ENCODE assay signal across 9 cellular contexts in genomic region chr1:248823517-248824001, GRCh38. TPM values are rescaled to one million over a fixed set of nuclear protein-coding genes. Genes with fewer than 3 reads are reported as not detected.
A peak's percentile ranks its signal among the peaks of the same experiment; 100 is the strongest.
DNase-seq lines count a peak whose midpoint lies in the region; ATAC-seq and TF ChIP-seq lines count a peak whose summit lies in the region.
"Had no signal": no experiment of that assay in that cellular context is flagged by ENCODE, and none has a peak within 500 bp of the region (broad histone marks: within the 10 kb centered on the region; RNA-seq: fewer than 3 reads in every experiment).

No MANE protein-coding gene starts in this region.

- no peaks in the 10 kb centered on the region for H3K9me2 ChIP-seq in MM.1S (replicated peaks; ENCODE audit: insufficient read depth, low read length)

- H3K4me1 Mint-ChIP-seq in CD4-positive, alpha-beta T cell (ENCODE audit: low read depth): peaks cover 86% of the 10 kb centered on the region
- H3K4me1 Mint-ChIP-seq in nephron progenitor cell: peaks cover 49% of the 10 kb centered on the region

- no peak for ATAC-seq in CD4-positive, alpha-beta T cell (ENCODE audit: poor library complexity)
- no peak for ATAC-seq in sciatic nerve

- H3K9me3 Mint-ChIP-seq in CD4-positive, alpha-beta T cell: no peaks in the 10 kb centered on the region
- H3K9me3 Mint-ChIP-seq in nephron progenitor cell: no peaks in the 10 kb centered on the region

- 0 out of 2 replicates have a peak overlapping the region, but pooled peaks have one; percentile 0 for H3K9ac ChIP-seq in MM.1S (ENCODE audit: low read length)

- H3K36me3 Mint-ChIP-seq in CD4-positive, alpha-beta T cell (ENCODE audit: low read depth): peaks cover 69% of the 10 kb centered on the region
- H3K36me3 Mint-ChIP-seq in nephron progenitor cell (ENCODE audit: low read depth): peaks cover 22% of the 10 kb centered on the region

- H3K27ac Mint-ChIP-seq in CD4-positive, alpha-beta T cell: peak overlapping the region; percentile 95
- no peak overlapping the region for H3K27ac Mint-ChIP-seq in nephron progenitor cell

- no peak for TF ChIP-seq CTCF in CD4-positive, alpha-beta T cell (IDR thresholded peaks at IDR 0.05)
- TF ChIP-seq CTCF in MM.1S (IDR thresholded peaks at IDR 0.05; ENCODE audit: low read length) (no peak), choroid plexus epithelial cell (conservative IDR thresholded peaks at IDR 0.05; ENCODE audit: low read depth, low read length) (no peak), nephron progenitor cell (IDR thresholded peaks at IDR 0.05) (no peak), GM20000 (IDR thresholded peaks at IDR 0.05; ENCODE audit: extremely low read depth, missing control alignments) (no peak)

- H3K4me3 Mint-ChIP-seq in CD4-positive, alpha-beta T cell: peak overlapping the region; percentile 95
- peak overlapping the region; percentile 99 for H3K4me3 Mint-ChIP-seq in nephron progenitor cell

- peaks cover 19% of the 10 kb centered on the region for H3F3A ChIP-seq in MM.1S (ENCODE audit: insufficient read depth, low read length)

- POLR2A ChIA-PET in CD4-positive, alpha-beta T cell (lab: Charles Lee): no interaction called here

- H3K27me3 Mint-ChIP-seq in CD4-positive, alpha-beta T cell: no peaks in the 10 kb centered on the region
- H3K27me3 Mint-ChIP-seq in nephron progenitor cell (ENCODE audit: low read depth, poor library complexity): peaks cover 10% of the 10 kb centered on the region

- no peaks in the 10 kb centered on the region for H3K9me3 ChIP-seq in CD4-positive, alpha-beta T cell (ENCODE audit: control insufficient read depth, low read length)
- H3K9me3 ChIP-seq in MM.1S (replicated peaks; ENCODE audit: insufficient read depth, low read length): no peaks in the 10 kb centered on the region

- no peak overlapping the region for H3K27ac ChIP-seq in CD4-positive, alpha-beta T cell (ENCODE audit: low read depth, low read length)
- H3K27ac ChIP-seq in MM.1S (ENCODE audit: low read length): peak overlapping the region; percentile 85; the same call in 1 of the 2 replicates
- H3K27ac ChIP-seq: SK-N-MC had no signal

- H3K4me3 ChIP-seq in MM.1S (ENCODE audit: low read length): 0 out of 2 replicates have a peak overlapping the region, but pooled peaks have one; percentile 1
- H3K4me3 ChIP-seq in choroid plexus epithelial cell (ENCODE audit: low read depth, low read length): peak overlapping the region; percentile 9
- H3K4me3 ChIP-seq: SK-N-MC had no signal

- H3K27me3 ChIP-seq in CD4-positive, alpha-beta T cell (ENCODE audit: control insufficient read depth, insufficient read depth, low read length): no peaks in the 10 kb centered on the region
- H3K27me3 ChIP-seq in MM.1S (replicated peaks; ENCODE audit: insufficient read depth, low read length): no peaks in the 10 kb centered on the region

- H3K4me2 ChIP-seq in MM.1S (ENCODE audit: low read depth, low read length): peak overlapping the region; percentile 68; the same call in 1 of the 2 replicates

- CTCF ChIA-PET in CD4-positive, alpha-beta T cell (lab: Charles Lee): no interaction called here

- no peaks in the 10 kb centered on the region for H4K20me1 ChIP-seq in MM.1S (ENCODE audit: insufficient read depth, low read length)

- H3K4me1 ChIP-seq in MM.1S (ENCODE audit: low read length): peaks cover 60% of the 10 kb centered on the region

- H3K79me2 ChIP-seq in MM.1S (ENCODE audit: low read length): peaks cover 68% of the 10 kb centered on the region

- intact Hi-C loops in CD4-positive, alpha-beta T cell (cut with DNase I, micrococcal nuclease): no loop called here
- intact Hi-C loops in sciatic nerve (cut with DNase I): no loop called here

- no peak for DNase-seq in CD4-positive, alpha-beta T cell
- DNase-seq in MM.1S: no peak
- DNase-seq in choroid plexus epithelial cell (ENCODE audit: low read depth): no peak
- DNase-seq in nephron progenitor cell: no peak
- DNase-seq in sciatic nerve (ENCODE audit: low spot score): no peak
- DNase-seq in COR-L47 (lab: John Stamatoyannopoulos, UW): no peak
- DNase-seq in GM20000 (ENCODE audit: low spot score): no peak
- DNase-seq in LoVo (ENCODE audit: low spot score): no peak

- no peak overlapping the region for H2AFZ ChIP-seq in MM.1S (ENCODE audit: low read length)

- peaks cover 8% of the 10 kb centered on the region; the same call in 1 of the 2 replicates for H3K36me3 ChIP-seq in MM.1S (replicated peaks; ENCODE audit: insufficient read depth, low read length)

RNA-seq across cellular contexts. Expression of gene SH3BP5L, which starts 2.2 kb away (rescaled TPM):
- 10 to 100 TPM; 21.7 to 25.2 TPM for total RNA-seq in CD4-positive, alpha-beta T cell
- total RNA-seq in sciatic nerve: 19.7 TPM

RNA-seq across cellular contexts. Expression of gene ZNF672, which starts 14.5 kb away (rescaled TPM):
- 10 to 100 TPM; 35.9 to 38.4 TPM for total RNA-seq in CD4-positive, alpha-beta T cell
- total RNA-seq in sciatic nerve: 27.6 TPM

RNA-seq across cellular contexts. Expression of gene ZNF692, which starts 35.3 kb away (rescaled TPM):
- total RNA-seq in CD4-positive, alpha-beta T cell: 10 to 100 TPM; 23.3 to 27.3 TPM
- total RNA-seq in sciatic nerve: 46.4 TPM
